In the genomic region with DNA sequence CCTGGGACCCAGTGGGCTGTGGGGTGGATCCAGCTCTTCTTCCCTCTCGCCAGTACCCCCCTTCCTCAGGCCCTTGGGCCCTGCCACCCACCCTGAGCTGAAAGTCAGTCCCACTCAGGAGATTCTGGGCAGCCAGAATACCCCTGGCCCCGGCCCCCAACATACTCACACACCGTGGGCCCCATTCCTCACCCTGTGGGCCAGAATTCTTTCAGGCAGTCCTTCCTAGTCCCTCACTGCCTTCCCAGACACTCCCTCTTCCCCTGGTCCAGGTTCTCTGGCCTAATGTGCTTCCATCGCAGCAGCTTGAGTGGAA, we compare ENCODE assay signal across 8 cellular contexts. TPM values are rescaled to one million over a fixed set of nuclear protein-coding genes. Genes with fewer than 3 reads are reported as not detected.
DNase-seq lines count a peak whose midpoint lies in the region; ATAC-seq and TF ChIP-seq lines count a peak whose summit lies in the region.

No MANE protein-coding gene starts in this region.

- H3K27ac ChIP-seq in lower lobe of right lung (peak overlapping the region; percentile 94), thoracic aorta (peak overlapping the region; percentile 99 to 100)

- no peaks in the 10 kb centered on the region for H3K9me3 Mint-ChIP-seq in activated CD4-positive, alpha-beta T cell treated with anti-CD3 and anti-CD28 coated beads, Interleukin-2, amount 10 ng/mL, durations not matched to agents 24 days and 14 days
- H3K9me3 Mint-ChIP-seq in activated T-helper 17 cell treated with anti-CD3 and anti-CD28 coated beads, Interleukin-2, amount 50 U/mL, for 72 hours, result no peaks in the 10 kb centered on the region

- no peak overlapping the region for H3K4me3 ChIP-seq in lower lobe of right lung
- no peak overlapping the region for H3K4me3 ChIP-seq in thoracic aorta

- intact Hi-C loops in activated CD4-positive, alpha-beta T cell treated with anti-CD3 and anti-CD28 coated beads, Interleukin-2, amount 10 ng/mL, durations not matched to agents 24 days and 14 days (cut with micrococcal nuclease), result loop anchor here (10.0 kb wide), 1 partner anchor 228 kb away; a partner anchor contains a TSS
- intact Hi-C loops in lower lobe of right lung (cut with DNase I), result no loop called here
- intact Hi-C loops in left colon (cut with DNase I, micrococcal nuclease), result loop anchor here in 1 of 2 donors (2.0 kb wide), 1 partner anchor 26 kb away; no protein-coding TSS in a partner anchor

- H3K4me1 Mint-ChIP-seq in activated CD4-positive, alpha-beta T cell treated with anti-CD3 and anti-CD28 coated beads, Interleukin-2, amount 10 ng/mL, durations not matched to agents 24 days and 14 days, result peaks cover 34% of the 10 kb centered on the region
- H3K4me1 Mint-ChIP-seq in activated T-helper 17 cell treated with anti-CD3 and anti-CD28 coated beads, Interleukin-2, amount 50 U/mL, for 72 hours, result peaks cover 18% of the 10 kb centered on the region

- H3K27me3 ChIP-seq in lower lobe of right lung (ENCODE audit: low read depth) (no peaks in the 10 kb centered on the region), thoracic aorta (replicated peaks; ENCODE audit: insufficient read depth) (no peaks in the 10 kb centered on the region)

- H3K36me3 Mint-ChIP-seq in activated CD4-positive, alpha-beta T cell treated with anti-CD3 and anti-CD28 coated beads, Interleukin-2, amount 10 ng/mL, durations not matched to agents 24 days and 14 days (ENCODE audit: low read depth), result no peaks in the 10 kb centered on the region
- H3K36me3 Mint-ChIP-seq in activated T-helper 17 cell treated with anti-CD3 and anti-CD28 coated beads, Interleukin-2, amount 50 U/mL, for 72 hours (ENCODE audit: low read depth), result peaks cover 12% of the 10 kb centered on the region

- TF ChIP-seq CTCF in lower lobe of right lung (IDR thresholded peaks at IDR 0.05), result no peak
- TF ChIP-seq CTCF in thoracic aorta (IDR thresholded peaks at IDR 0.05), result no peak

- H3K9me3 ChIP-seq in lower lobe of right lung (no peaks in the 10 kb centered on the region), thoracic aorta (no peaks in the 10 kb centered on the region)

- no peak for ATAC-seq in activated T-helper 17 cell treated with anti-CD3 and anti-CD28 coated beads, Interleukin-2, amount 50 U/mL, for 72 hours (replicated peaks)
- ATAC-seq in lower lobe of right lung (no peak), thoracic aorta (ENCODE audit: insufficient number of reproducible peaks, low FRiP score, low read depth) (no peak), left colon (no peak)

- DNase-seq in activated CD4-positive, alpha-beta T cell treated with anti-CD3 and anti-CD28 coated beads, Interleukin-2, amount 10 ng/mL, durations not matched to agents 24 days and 14 days, result no peak
- no peak for DNase-seq in activated CD4-positive, alpha-beta T cell treated with anti-CD3 and anti-CD28 coated beads for 4 hours
- DNase-seq in lower lobe of right lung (no peak), thoracic aorta (ENCODE audit: low spot score) (no peak), COLO668 (lab: John Stamatoyannopoulos, UW; ENCODE audit: unreplicated experiment) (no peak), left colon (no peak), NCI-H2227 treated with DMSO at 0.1 percent for 48 hours (lab: John Stamatoyannopoulos, UW) (no peak)

- H3K36me3 ChIP-seq in lower lobe of right lung (no peaks in the 10 kb centered on the region), thoracic aorta (no peaks in the 10 kb centered on the region)

- peak overlapping the region; percentile 88 for H3K27ac Mint-ChIP-seq in activated CD4-positive, alpha-beta T cell treated with anti-CD3 and anti-CD28 coated beads, Interleukin-2, amount 10 ng/mL, durations not matched to agents 24 days and 14 days
- peak overlapping the region; percentile 92 for H3K27ac Mint-ChIP-seq in activated T-helper 17 cell treated with anti-CD3 and anti-CD28 coated beads, Interleukin-2, amount 50 U/mL, for 72 hours

- H3K27me3 Mint-ChIP-seq in activated CD4-positive, alpha-beta T cell treated with anti-CD3 and anti-CD28 coated beads, Interleukin-2, amount 10 ng/mL, durations not matched to agents 24 days and 14 days, result peaks cover 20% of the 10 kb centered on the region
- no peaks in the 10 kb centered on the region for H3K27me3 Mint-ChIP-seq in activated T-helper 17 cell treated with anti-CD3 and anti-CD28 coated beads, Interleukin-2, amount 50 U/mL, for 72 hours

- peak overlapping the region; percentile 67 for H3K4me3 Mint-ChIP-seq in activated CD4-positive, alpha-beta T cell treated with anti-CD3 and anti-CD28 coated beads, Interleukin-2, amount 10 ng/mL, durations not matched to agents 24 days and 14 days
- peak overlapping the region; percentile 63 for H3K4me3 Mint-ChIP-seq in activated T-helper 17 cell treated with anti-CD3 and anti-CD28 coated beads, Interleukin-2, amount 50 U/mL, for 72 hours

- H3K4me1 ChIP-seq in lower lobe of right lung (peaks cover 60% of the 10 kb centered on the region), thoracic aorta (ENCODE audit: control insufficient read depth in 1 of 2, low read depth in 2 of 2) (peaks cover 45 to 57% of the 10 kb centered on the region in 2 donors)

RNA-seq across cellular contexts. Expression of a gene that starts 3.2 kb away (rescaled TPM):
- total RNA-seq in activated CD4-positive, alpha-beta T cell treated with anti-CD3 and anti-CD28 coated beads, Interleukin-2, amount 10 ng/mL, durations not matched to agents 24 days and 14 days, result 36.0 and 36.4 TPM in 2 replicates
- 10 to 100 TPM; 32.4 to 60.2 TPM for total RNA-seq in activated T-helper 17 cell treated with anti-CD3 and anti-CD28 coated beads, Interleukin-2, amount 50 U/mL, for 72 hours
- 86.6 TPM for total RNA-seq in lower lobe of right lung
- total RNA-seq in thoracic aorta, result 100 to 1,000 TPM; 145 to 148 TPM
- total RNA-seq in left colon, result 100 to 1,000 TPM; 237 to 262 TPM

RNA-seq across cellular contexts. Expression of a gene that starts 16.9 kb away (rescaled TPM):
- 0.63 and 0.66 TPM in 2 replicates for total RNA-seq in activated CD4-positive, alpha-beta T cell treated with anti-CD3 and anti-CD28 coated beads, Interleukin-2, amount 10 ng/mL, durations not matched to agents 24 days and 14 days
- total RNA-seq in activated T-helper 17 cell treated with anti-CD3 and anti-CD28 coated beads, Interleukin-2, amount 50 U/mL, for 72 hours, result 1 to 10 TPM in 1 of 2 donors, under 1 TPM in 1; 0.22 to 1.1 TPM
- 3.7 TPM for total RNA-seq in lower lobe of right lung
- total RNA-seq in thoracic aorta, result 10 to 100 TPM; 27.1 to 38.1 TPM
- total RNA-seq in left colon, result 1 to 10 TPM; 2.2 to 2.4 TPM

RNA-seq across cellular contexts. Expression of a gene that starts 35.3 kb away (rescaled TPM):
- 31.6 and 34.3 TPM in 2 replicates for total RNA-seq in activated CD4-positive, alpha-beta T cell treated with anti-CD3 and anti-CD28 coated beads, Interleukin-2, amount 10 ng/mL, durations not matched to agents 24 days and 14 days
- total RNA-seq in activated T-helper 17 cell treated with anti-CD3 and anti-CD28 coated beads, Interleukin-2, amount 50 U/mL, for 72 hours, result 10 to 100 TPM; 32.0 to 37.5 TPM
- total RNA-seq in lower lobe of right lung (28.9 TPM), thoracic aorta (10 to 100 TPM; 15.8 to 23.0 TPM), left colon (10 to 100 TPM; 27.4 to 40.6 TPM)

RNA-seq across cellular contexts. Expression of a gene that starts 45.1 kb away (rescaled TPM):
- 251 and 252 TPM in 2 replicates for total RNA-seq in activated CD4-positive, alpha-beta T cell treated with anti-CD3 and anti-CD28 coated beads, Interleukin-2, amount 10 ng/mL, durations not matched to agents 24 days and 14 days
- total RNA-seq in activated T-helper 17 cell treated with anti-CD3 and anti-CD28 coated beads, Interleukin-2, amount 50 U/mL, for 72 hours, result 100 to 1,000 TPM; 220 to 322 TPM
- 144 TPM for total RNA-seq in lower lobe of right lung
- total RNA-seq in thoracic aorta, result 10 to 100 TPM; 74.4 to 77.8 TPM
- 100 to 1,000 TPM; 214 to 243 TPM for total RNA-seq in left colon

RNA-seq across cellular contexts. Expression of a gene that starts 47.4 kb away (rescaled TPM):
- total RNA-seq in activated CD4-positive, alpha-beta T cell treated with anti-CD3 and anti-CD28 coated beads, Interleukin-2, amount 10 ng/mL, durations not matched to agents 24 days and 14 days, result 115 and 119 TPM in 2 replicates
- total RNA-seq in activated T-helper 17 cell treated with anti-CD3 and anti-CD28 coated beads, Interleukin-2, amount 50 U/mL, for 72 hours, result 100 to 1,000 TPM; 155 to 197 TPM
- total RNA-seq in lower lobe of right lung (45.3 TPM), thoracic aorta (1 to 10 TPM; 2.6 to 3.8 TPM), left colon (1 to 10 TPM; 3.0 to 4.2 TPM)
